Comparison of ENCODE assay signal across 1 cellular context in the genomic region with DNA sequence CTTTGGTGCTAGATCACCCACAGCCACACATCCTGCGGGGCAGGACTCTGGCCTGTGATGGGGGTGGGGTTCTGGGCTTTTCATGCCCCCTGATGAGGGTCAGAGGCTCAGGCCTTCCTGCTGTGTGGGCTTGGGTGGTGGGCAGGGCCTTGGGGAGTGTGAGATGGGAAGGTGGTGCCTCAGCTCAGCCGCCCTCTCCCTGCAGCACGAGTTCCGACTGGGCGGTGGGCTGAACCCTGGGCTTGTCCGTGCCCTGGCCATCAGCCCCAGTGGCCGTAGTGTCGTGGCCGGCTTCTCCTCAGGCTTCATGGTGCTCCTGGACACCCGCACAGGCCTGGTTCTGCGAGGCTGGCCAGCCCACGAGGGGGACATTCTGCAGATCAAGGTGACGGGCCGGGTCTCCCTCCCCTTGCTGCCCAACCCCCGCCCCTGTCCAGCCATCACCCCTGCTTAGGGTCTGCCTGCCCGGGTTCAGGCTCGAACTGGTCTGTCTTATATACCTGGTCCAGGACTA.
TF ChIP-seq lines count a peak whose summit lies in the region.

No MANE protein-coding gene starts in this region.

TF ChIP-seq in GM12878, 131 proteins besides CTCF, POLR2A, EP300 and RAD21:
- TF ChIP-seq, protein P1, sequence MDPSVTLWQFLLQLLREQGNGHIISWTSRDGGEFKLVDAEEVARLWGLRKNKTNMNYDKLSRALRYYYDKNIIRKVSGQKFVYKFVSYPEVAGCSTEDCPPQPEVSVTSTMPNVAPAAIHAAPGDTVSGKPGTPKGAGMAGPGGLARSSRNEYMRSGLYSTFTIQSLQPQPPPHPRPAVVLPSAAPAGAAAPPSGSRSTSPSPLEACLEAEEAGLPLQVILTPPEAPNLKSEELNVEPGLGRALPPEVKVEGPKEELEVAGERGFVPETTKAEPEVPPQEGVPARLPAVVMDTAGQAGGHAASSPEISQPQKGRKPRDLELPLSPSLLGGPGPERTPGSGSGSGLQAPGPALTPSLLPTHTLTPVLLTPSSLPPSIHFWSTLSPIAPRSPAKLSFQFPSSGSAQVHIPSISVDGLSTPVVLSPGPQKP (IDR thresholded peaks at IDR 0.05; ENCODE audit: low read depth, low read length) = no peak
- no peak for TF ChIP-seq IKZF2 (IDR thresholded peaks at IDR 0.05)
